ENCODE assay signal across 11 cellular contexts in the genomic region with DNA sequence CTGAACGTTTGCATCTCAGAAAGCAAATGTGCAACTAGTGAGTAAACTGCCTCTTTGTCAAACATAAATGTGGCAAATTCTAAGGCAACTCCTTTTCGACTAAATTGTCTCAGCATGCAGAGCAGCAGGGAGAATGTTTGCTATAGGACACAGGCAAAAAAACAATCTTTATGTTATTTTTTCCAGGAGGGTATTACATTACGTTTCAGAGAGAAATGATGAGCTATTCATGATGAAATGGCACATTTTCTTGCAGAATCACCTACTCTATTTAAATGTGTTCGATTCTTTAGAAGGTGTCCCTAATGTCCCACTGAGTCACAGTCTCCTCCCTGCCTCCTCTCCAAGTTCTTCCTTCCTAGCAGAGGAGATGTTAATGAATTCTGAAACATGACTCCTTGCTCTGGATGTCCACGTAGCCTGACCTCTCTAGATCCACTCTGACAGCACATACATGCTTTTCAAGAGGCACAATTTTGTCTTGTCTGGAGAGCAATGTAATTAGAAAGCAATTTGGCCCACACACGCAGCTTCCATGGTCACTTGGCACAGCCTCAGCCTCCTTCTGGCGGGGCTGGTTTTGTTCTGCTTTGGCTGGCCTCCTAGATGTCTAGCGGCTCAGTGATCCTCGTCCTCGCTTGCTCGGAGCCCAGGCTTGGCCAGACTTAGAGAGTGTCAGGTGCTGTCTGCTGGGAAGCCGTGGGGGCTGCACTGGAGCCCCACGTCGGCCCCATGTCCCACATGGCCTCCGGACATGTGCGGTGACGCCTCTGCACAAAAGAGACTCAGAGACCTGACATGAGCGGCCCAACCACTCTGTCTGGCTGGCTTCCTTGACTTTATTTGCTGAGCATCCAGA.
DNase-seq lines count a peak whose midpoint lies in the region; ATAC-seq and TF ChIP-seq lines count a peak whose summit lies in the region.
"Had no signal": no experiment of that assay in that cellular context is flagged by ENCODE, and none has a peak within 500 bp of the region (broad histone marks: within the 10 kb centered on the region; RNA-seq: fewer than 3 reads in every experiment).

No MANE protein-coding gene starts in this region.

- no peak overlapping the region for H3K9ac ChIP-seq in MM.1S (ENCODE audit: low read length)

- no peak for TF ChIP-seq POLR2A in GM18505 (IDR thresholded peaks at IDR 0.05; ENCODE audit: borderline replicate concordance, extremely low read depth, insufficient read depth, insufficient read length)

- H3F3A ChIP-seq in MM.1S (ENCODE audit: insufficient read depth, low read length) = no peaks in the 10 kb centered on the region

- H3K27ac ChIP-seq in MM.1S (ENCODE audit: low read length) = no peak overlapping the region
- H3K27ac ChIP-seq: HL-60, WERI-Rb-1 had no signal

- H3K79me2 ChIP-seq in MM.1S (ENCODE audit: low read length) = no peaks in the 10 kb centered on the region

- no peaks in the 10 kb centered on the region for H3K27me3 ChIP-seq in MM.1S (replicated peaks; ENCODE audit: insufficient read depth, low read length)

- H3K4me3 ChIP-seq in MM.1S (ENCODE audit: low read length) = no peak overlapping the region

- H3K4me1 ChIP-seq in MM.1S (ENCODE audit: low read length) = no peaks in the 10 kb centered on the region

- H3K9me2 ChIP-seq in MM.1S (replicated peaks; ENCODE audit: insufficient read depth, low read length) = no peaks in the 10 kb centered on the region

- intact Hi-C loops in Right ventricle myocardium inferior (cut with DNase I) = no loop called here

- H4K20me1 ChIP-seq in MM.1S (ENCODE audit: insufficient read depth, low read length) = no peaks in the 10 kb centered on the region

- ATAC-seq in Right ventricle myocardium inferior (peak; percentile 90), GM18505 (IDR thresholded peaks at IDR 0.05; ENCODE audit: unreplicated experiment) (no peak), HG03045 (IDR thresholded peaks at IDR 0.05; ENCODE audit: unreplicated experiment) (no peak), HG02970 (IDR thresholded peaks at IDR 0.05; ENCODE audit: low FRiP score, unreplicated experiment) (no peak)

- H3K9me3 ChIP-seq in MM.1S (replicated peaks; ENCODE audit: insufficient read depth, low read length) = no peaks in the 10 kb centered on the region

- no peak overlapping the region for H3K4me2 ChIP-seq in MM.1S (ENCODE audit: low read depth, low read length)

- H3K36me3 ChIP-seq in MM.1S (replicated peaks; ENCODE audit: insufficient read depth, low read length) = no peaks in the 10 kb centered on the region
- H3K36me3 ChIP-seq: WERI-Rb-1 had no signal

- DNase-seq in EH (ENCODE audit: low read depth) (peak; percentile 89), Right ventricle myocardium inferior (ENCODE audit: missing footprints) (peak; percentile 80), renal cortical epithelial cell (ENCODE audit: low read depth) (peak; percentile 27), MM.1S (no peak)
- DNase-seq: stimulated activated CD4-positive, alpha-beta T cell treated with anti-CD3 and anti-CD28 coated beads, Interleukin-4, amount 100 ng/mL, for 24 hours; WERI-Rb-1 had no signal

- H2AFZ ChIP-seq in MM.1S (ENCODE audit: low read length) = no peak overlapping the region

- TF ChIP-seq CTCF in MM.1S (IDR thresholded peaks at IDR 0.05; ENCODE audit: low read length) = no peak

TF ChIP-seq in PFSK-1, 5 proteins besides CTCF, POLR2A, EP300 and RAD21:
- TF ChIP-seq POLR2AphosphoS5 (IDR thresholded peaks at IDR 0.05; ENCODE audit: low read depth, low read length) = no peak
- peak; percentile 51 for TF ChIP-seq FOXP2 (optimal IDR thresholded peaks at IDR 0.05; ENCODE audit: borderline replicate concordance, extremely low read depth, extremely low read length, insufficient read depth)
